26 cellular contexts compared by ENCODE assay signal in the genomic region with DNA sequence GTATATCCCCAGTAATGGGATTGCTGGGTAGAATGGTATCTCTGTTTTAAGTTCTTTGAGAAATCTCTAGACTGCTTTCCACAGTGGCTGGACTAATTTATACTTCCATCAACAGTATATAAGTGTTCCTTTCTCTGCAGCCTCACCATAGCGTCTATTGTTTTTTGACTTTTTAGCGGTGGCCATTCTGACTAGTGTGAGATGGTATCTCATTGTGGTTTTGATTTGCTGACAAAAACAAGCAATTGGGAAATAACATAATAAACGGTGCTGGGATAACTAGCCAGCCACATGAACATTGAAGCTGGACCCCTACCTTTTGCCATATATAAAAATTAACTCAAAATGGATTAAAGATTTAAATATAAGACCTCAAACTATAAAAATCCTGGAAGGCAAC. TPM values are rescaled to one million over a fixed set of nuclear protein-coding genes. Genes with fewer than 3 reads are reported as not detected.
"Had no signal": no experiment of that assay in that cellular context is flagged by ENCODE, and none has a peak within 500 bp of the region (broad histone marks: within the 10 kb centered on the region; RNA-seq: fewer than 3 reads in every experiment).

No MANE protein-coding gene starts in this region.

- ATAC-seq: K562, T-helper 17 cell had no signal

- DNase-seq: activated CD4-positive, alpha-beta memory T cell treated with anti-CD3 and anti-CD28 coated beads for 36 hours; activated CD4-positive, alpha-beta T cell treated with anti-CD3 and anti-CD28 coated beads, Interleukin-2, amount 10 ng/mL, durations not matched to agents 7 days and 5 days; activated CD4-positive, CD25-positive, alpha-beta regulatory T cell; activated naive CD4-positive, alpha-beta T cell; activated T-cell treated with anti-CD3 and anti-CD28 coated beads for 4 hours; activated T-cell treated with anti-CD3 and anti-CD28 coated beads, Interleukin-2, amount 50 U/mL, for 48 hours; amniotic stem cell; Karpas-422; NCI-H1048; NCI-H146; NCI-H187 treated with DMSO at 0.1 percent for 48 hours; NCI-H2081 treated with DMSO at 0.1 percent for 48 hours; NCI-H446; NCI-H524; Peyer's patch; SHP77; T-helper 17 cell; T1000 had no signal

- H3K27me3 ChIP-seq: ascending aorta, Peyer's patch had no signal

- H3K36me3 Mint-ChIP-seq: activated CD4-positive, alpha-beta memory T cell treated with anti-CD3 and anti-CD28 coated beads for 36 hours; activated naive CD4-positive, alpha-beta T cell treated with anti-CD3 and anti-CD28 coated beads, Interleukin-2, amount 50 U/mL, for 24 hours; brain had no signal

- H3K36me3 ChIP-seq: ascending aorta, Peyer's patch had no signal

- H3K4me1 ChIP-seq: ascending aorta, Peyer's patch had no signal

- H3K27me3 Mint-ChIP-seq: activated CD4-positive, alpha-beta memory T cell treated with anti-CD3 and anti-CD28 coated beads for 36 hours; activated naive CD4-positive, alpha-beta T cell treated with anti-CD3 and anti-CD28 coated beads, Interleukin-2, amount 50 U/mL, for 24 hours; brain; central memory CD8-positive, alpha-beta T cell; T-helper 17 cell had no signal

- H3K27ac Mint-ChIP-seq: activated CD4-positive, alpha-beta memory T cell treated with anti-CD3 and anti-CD28 coated beads for 36 hours; activated CD4-positive, alpha-beta T cell treated with anti-CD3 and anti-CD28 coated beads, Interleukin-2, amount 10 ng/mL, durations not matched to agents 7 days and 5 days; activated naive CD4-positive, alpha-beta T cell treated with anti-CD3 and anti-CD28 coated beads, Interleukin-2, amount 50 U/mL, for 24 hours; brain; T-helper 17 cell had no signal

- H3K4me3 ChIP-seq: ascending aorta, K562, Peyer's patch had no signal

- H3K9me3 ChIP-seq: ascending aorta, Peyer's patch had no signal

- H3K4me1 Mint-ChIP-seq: activated naive CD4-positive, alpha-beta T cell treated with anti-CD3 and anti-CD28 coated beads, Interleukin-2, amount 50 U/mL, for 24 hours; brain; central memory CD8-positive, alpha-beta T cell; T-helper 17 cell had no signal

- H3K27ac ChIP-seq: ascending aorta, Peyer's patch had no signal

- H3K4me3 Mint-ChIP-seq: activated CD4-positive, alpha-beta memory T cell treated with anti-CD3 and anti-CD28 coated beads for 36 hours; activated CD4-positive, alpha-beta T cell treated with anti-CD3 and anti-CD28 coated beads, Interleukin-2, amount 10 ng/mL, durations not matched to agents 7 days and 5 days; activated naive CD4-positive, alpha-beta T cell treated with anti-CD3 and anti-CD28 coated beads, Interleukin-2, amount 50 U/mL, for 24 hours; brain; central memory CD8-positive, alpha-beta T cell; T-helper 17 cell had no signal

- H3K9me3 Mint-ChIP-seq: activated CD4-positive, alpha-beta memory T cell treated with anti-CD3 and anti-CD28 coated beads for 36 hours; activated CD4-positive, alpha-beta T cell treated with anti-CD3 and anti-CD28 coated beads, Interleukin-2, amount 10 ng/mL, durations not matched to agents 7 days and 5 days; activated naive CD4-positive, alpha-beta T cell treated with anti-CD3 and anti-CD28 coated beads, Interleukin-2, amount 50 U/mL, for 24 hours; brain; central memory CD8-positive, alpha-beta T cell had no signal

- FAIRE-seq: K562, TTC549 had no signal

RNA-seq across cellular contexts. Expression of a gene that starts 14.2 kb away (rescaled TPM):
- total RNA-seq: activated CD4-positive, alpha-beta memory T cell treated with anti-CD3 and anti-CD28 coated beads for 36 hours; activated CD4-positive, alpha-beta T cell treated with anti-CD3 and anti-CD28 coated beads, Interleukin-2, amount 10 ng/mL, durations not matched to agents 7 days and 5 days; activated CD8-positive, alpha-beta memory T cell treated with anti-CD3 and anti-CD28 coated beads for 36 hours; ascending aorta; K562; T-helper 17 cell had no signal

RNA-seq across cellular contexts. Expression of a gene that starts 23.8 kb away (rescaled TPM):
- total RNA-seq: activated CD4-positive, alpha-beta memory T cell treated with anti-CD3 and anti-CD28 coated beads for 36 hours; activated CD4-positive, alpha-beta T cell treated with anti-CD3 and anti-CD28 coated beads, Interleukin-2, amount 10 ng/mL, durations not matched to agents 7 days and 5 days; activated CD8-positive, alpha-beta memory T cell treated with anti-CD3 and anti-CD28 coated beads for 36 hours; ascending aorta; K562; Peyer's patch; SK-MEL-5; T-helper 17 cell had no signal
- polyA plus RNA-seq: K562 had no signal

RNA-seq across cellular contexts. Expression of a gene that starts 49.9 kb away (rescaled TPM):
- total RNA-seq: ascending aorta had no signal
